ENCODE assay signal across 29 cellular contexts in the genomic region with DNA sequence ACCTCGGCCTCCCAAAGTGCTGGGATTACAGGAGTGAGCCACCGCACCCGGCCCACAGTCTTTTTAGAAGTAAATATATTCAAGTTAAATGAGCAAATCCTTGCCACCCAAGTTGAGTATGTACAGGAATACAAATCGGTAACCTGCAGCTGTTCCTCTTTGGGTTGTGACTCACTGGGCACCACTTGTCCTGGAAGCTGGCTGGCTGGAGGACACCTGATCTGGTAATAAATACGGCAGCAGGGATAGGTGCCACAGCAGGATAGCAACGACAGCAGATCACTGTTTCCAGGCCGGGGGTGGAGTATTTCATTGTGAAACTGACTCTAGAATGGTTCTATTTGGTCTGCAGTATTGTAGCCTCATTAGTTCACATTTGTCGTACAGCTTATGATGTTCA. TPM values are rescaled to one million over a fixed set of nuclear protein-coding genes. Genes with fewer than 3 reads are reported as not detected.
DNase-seq lines count a peak whose midpoint lies in the region; ATAC-seq and TF ChIP-seq lines count a peak whose summit lies in the region.
"Had no signal": no experiment of that assay in that cellular context is flagged by ENCODE, and none has a peak within 500 bp of the region (broad histone marks: within the 10 kb centered on the region; RNA-seq: fewer than 3 reads in every experiment).

No MANE protein-coding gene starts in this region.

- no peak overlapping the region for H3K4me3 ChIP-seq in mucosa of descending colon
- H3K4me3 ChIP-seq: A549, adrenal gland, body of pancreas, PC-9, right atrium auricular region had no signal

- no peak for ATAC-seq in mucosa of descending colon
- ATAC-seq: A549; activated T-cell treated with anti-CD3 and anti-CD28 coated beads, Interleukin-2, amount 50 U/mL, for 72 hours; body of pancreas; CD8-positive, alpha-beta T cell; WTC11 had no signal

- DNase-seq in NCI-H2196 (lab: John Stamatoyannopoulos, UW; ENCODE audit: unreplicated experiment), result peak; percentile 7
- DNase-seq in NCI-H2196 treated with DMSO at 0.1 percent for 48 hours (lab: John Stamatoyannopoulos, UW; ENCODE audit: unreplicated experiment), result no peak
- DNase-seq in NCI-H2029 (lab: John Stamatoyannopoulos, UW), result peak; percentile 53
- DNase-seq in dedifferentiated amniotic fluid mesenchymal stem cell (ENCODE audit: extremely low spot score), result peak; percentile 12
- peak; percentile 31 for DNase-seq in renal cortical epithelial cell (ENCODE audit: low read depth)
- no peak for DNase-seq in NCI-H1105 treated with DMSO at 0.1 percent for 48 hours (lab: John Stamatoyannopoulos, UW)
- DNase-seq in KG1 (lab: John Stamatoyannopoulos, UW), result no peak
- no peak for DNase-seq in mucosa of descending colon
- DNase-seq: activated CD4-positive, alpha-beta T cell treated with anti-CD3 and anti-CD28 coated beads, Interleukin-2, amount 50 U/mL, for 4 hours; activated naive CD4-positive, alpha-beta T cell; activated T-cell treated with anti-CD3 and anti-CD28 coated beads, Interleukin-2, amount 50 U/mL, for 72 hours; adrenal gland; body of pancreas; CD8-positive, alpha-beta T cell; DND-41; H9; midbrain; NCI-H1694; Right ventricle myocardium superior; stimulated activated CD4-positive, alpha-beta T cell treated with anti-CD3 and anti-CD28 coated beads, Interleukin-2, amount 100 ng/mL, for 48 hours had no signal

- H3K4me1 ChIP-seq in mucosa of descending colon (ENCODE audit: low read depth), result no peaks in the 10 kb centered on the region
- H3K4me1 ChIP-seq: A549, body of pancreas, right atrium auricular region had no signal

- H3K36me3 ChIP-seq in mucosa of descending colon (ENCODE audit: low read depth), result no peaks in the 10 kb centered on the region
- H3K36me3 ChIP-seq: adrenal gland, right atrium auricular region had no signal

- no peak for TF ChIP-seq CTCF in mucosa of descending colon (IDR thresholded peaks at IDR 0.05)

- H3K9me3 ChIP-seq in mucosa of descending colon, result no peaks in the 10 kb centered on the region
- H3K9me3 ChIP-seq: A549, adrenal gland, body of pancreas, right atrium auricular region had no signal

- intact Hi-C loops in mucosa of descending colon (cut with DNase I, micrococcal nuclease), result no loop called here

RNA-seq across cellular contexts. Expression of gene SLC36A2, which starts 35.7 kb away (rescaled TPM):
- total RNA-seq in renal cortical epithelial cell, result 0.89 TPM in 1 of 2 replicates, not detected in the other
- total RNA-seq in mucosa of descending colon, result not detected
- total RNA-seq: activated T-cell treated with anti-CD3 and anti-CD28 coated beads, Interleukin-2, amount 50 U/mL, for 72 hours; adrenal gland; body of pancreas; CD8-positive, alpha-beta T cell; cerebellum; endothelial cell of umbilical vein; HT-29; NCI-H460; osteocyte; PC-9; right atrium auricular region; WTC11 had no signal

Comparison
In these comparisons a context has a peak if more than half of its experiments do, and no peak if none do; other contexts are left out.
1. DNase-seq: peak in NCI-H2196 (single experiment), NCI-H2029 (single experiment), dedifferentiated amniotic fluid mesenchymal stem cell (single experiment) and renal cortical epithelial cell (single experiment); none in NCI-H2196 treated with DMSO at 0.1 percent for 48 hours (single experiment), NCI-H1105 treated with DMSO at 0.1 percent for 48 hours (single experiment), KG1 (single experiment) and mucosa of descending colon (0 of 3).